8 cellular contexts compared by ENCODE assay signal in the genomic region with DNA sequence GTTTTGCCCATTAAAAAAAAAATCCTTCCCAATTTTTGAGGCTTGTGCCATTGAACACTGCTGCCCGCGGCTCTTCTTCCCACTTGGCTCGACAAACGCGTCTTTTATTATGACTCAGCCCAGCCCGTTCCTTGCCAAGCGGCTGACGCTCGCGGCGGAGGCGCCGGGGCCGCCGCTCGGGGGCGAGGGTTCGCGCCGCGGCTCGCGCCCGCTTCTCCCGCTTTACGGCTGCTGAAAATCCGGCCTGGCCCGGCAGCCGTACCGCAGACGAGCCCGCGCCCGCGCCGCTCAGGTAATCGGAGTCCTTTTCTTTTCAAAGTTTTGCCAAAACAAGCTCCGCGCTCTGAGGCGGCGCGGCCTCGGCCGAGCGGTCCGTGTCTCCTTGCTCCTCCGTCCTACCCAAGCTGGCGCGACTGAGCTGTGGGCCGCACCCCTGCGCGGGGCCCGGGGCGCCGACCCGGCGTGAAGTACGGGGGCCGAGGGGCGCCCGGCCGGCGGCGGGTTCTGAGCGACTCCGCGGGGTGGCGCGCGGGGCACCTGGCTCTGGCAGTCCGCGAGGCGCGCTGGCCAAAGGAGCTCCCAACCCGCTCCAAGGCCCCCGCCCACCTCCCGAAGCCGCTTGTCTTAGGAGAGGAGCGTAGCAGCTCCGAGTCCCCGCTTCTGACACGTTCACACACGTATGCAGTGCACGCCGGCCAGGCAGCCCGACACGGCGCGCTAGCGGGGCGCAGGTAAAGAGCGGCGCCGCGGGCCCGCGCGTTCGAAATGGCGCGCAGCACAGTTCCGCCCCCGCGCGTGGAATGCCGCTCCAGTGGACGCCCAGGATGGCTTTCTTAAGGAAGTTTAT.
DNase-seq lines count a peak whose midpoint lies in the region; ATAC-seq and TF ChIP-seq lines count a peak whose summit lies in the region.

No MANE protein-coding gene starts in this region.

- no peaks in the 10 kb centered on the region for H3K9me3 ChIP-seq in neutrophil

- H3K4me1 Mint-ChIP-seq in IgD-negative memory B cell: peaks cover 3 to 9% (median 5%) of the 10 kb centered on the region in 3 donors

- no peak overlapping the region for H3K27ac Mint-ChIP-seq in IgD-negative memory B cell
- no peak overlapping the region for H3K27ac Mint-ChIP-seq in activated naive CD4-positive, alpha-beta T cell treated with anti-CD3 and anti-CD28 coated beads, Interleukin-2, amount 50 U/mL, for 72 hours

- peak overlapping the region; percentile 51 to 65 for H3K4me3 ChIP-seq in neutrophil (ENCODE audit: low read depth in 1 of 2, low read length in 1 of 2)

- peak; percentile 58 for DNase-seq in DMS153 treated with DMSO at 0.1 percent for 48 hours (lab: John Stamatoyannopoulos, UW; ENCODE audit: unreplicated experiment)
- peak; percentile 76 for DNase-seq in OCI-M1 (lab: John Stamatoyannopoulos, UW)
- peak in 1 of 2 donors; percentile 61 for DNase-seq in activated naive CD4-positive, alpha-beta T cell treated with anti-CD3 and anti-CD28 coated beads, Interleukin-2, amount 50 U/mL, for 72 hours (ENCODE audit: low spot score in 2 of 2)
- peak; percentile 45 for DNase-seq in glomerular endothelial cell (ENCODE audit: extremely low read depth, low read depth, low spot score)

- H3K27ac ChIP-seq in neutrophil: no peak overlapping the region
- peak overlapping the region; percentile 31 for H3K27ac ChIP-seq in temporal lobe (ENCODE audit: low read depth, low read length)

- no peaks in the 10 kb centered on the region for H3K36me3 ChIP-seq in neutrophil

- H3K27me3 ChIP-seq in neutrophil: peaks cover 76% of the 10 kb centered on the region

- H3K36me3 Mint-ChIP-seq in IgD-negative memory B cell: no peaks in the 10 kb centered on the region
- H3K36me3 Mint-ChIP-seq in activated naive CD4-positive, alpha-beta T cell treated with anti-CD3 and anti-CD28 coated beads, Interleukin-2, amount 50 U/mL, for 72 hours: peaks cover 6 to 11% of the 10 kb centered on the region in 2 donors

- TF ChIP-seq CTCF in neutrophil (IDR thresholded peaks at IDR 0.05): no peak

- peak overlapping the region in 3 of 4 donors; percentile 67 to 71 (median 69) for H3K4me3 Mint-ChIP-seq in IgD-negative memory B cell

- H3K27me3 Mint-ChIP-seq in IgD-negative memory B cell: peaks cover 17% of the 10 kb centered on the region

- peaks cover 34 to 48% of the 10 kb centered on the region in 2 experiments for H3K4me1 ChIP-seq in neutrophil (ENCODE audit: control insufficient read depth in 1 of 2, insufficient read depth in 1 of 2, low read depth in 1 of 2, low read length in 1 of 2)

- peaks cover 0 to 5% (median 0%) of the 10 kb centered on the region in 3 donors for H3K9me3 Mint-ChIP-seq in IgD-negative memory B cell
- H3K9me3 Mint-ChIP-seq in activated naive CD4-positive, alpha-beta T cell treated with anti-CD3 and anti-CD28 coated beads, Interleukin-2, amount 50 U/mL, for 72 hours: peaks cover 0 to 6% of the 10 kb centered on the region in 2 donors

- peak; percentile 64 for ATAC-seq in GM21619 (IDR thresholded peaks at IDR 0.05; ENCODE audit: unreplicated experiment)
- peak; percentile 74 to 85 for ATAC-seq in activated naive CD4-positive, alpha-beta T cell treated with anti-CD3 and anti-CD28 coated beads, Interleukin-2, amount 50 U/mL, for 72 hours
